Comparison of ENCODE assay signal across 1 cellular context in genomic region chr4:2258091-2259035, GRCh38.
TF ChIP-seq lines count a peak whose summit lies in the region.

No MANE protein-coding gene starts in this region.

TF ChIP-seq in WTC11, 78 proteins besides CTCF, POLR2A, EP300 and RAD21 (continued from another document):
- no peak for TF ChIP-seq ZMAT4 (CRISPR knock-in tag; IDR thresholded peaks at IDR 0.05)
